In genomic region chr2:189798312-189799029, GRCh38 we compare ENCODE assay signal across 1 cellular context.
TF ChIP-seq lines count a peak whose summit lies in the region.

No MANE protein-coding gene starts in this region.

TF ChIP-seq in liver, 16 proteins besides CTCF, POLR2A, EP300 and RAD21 (continued from another document):
- TF ChIP-seq, protein P1, sequence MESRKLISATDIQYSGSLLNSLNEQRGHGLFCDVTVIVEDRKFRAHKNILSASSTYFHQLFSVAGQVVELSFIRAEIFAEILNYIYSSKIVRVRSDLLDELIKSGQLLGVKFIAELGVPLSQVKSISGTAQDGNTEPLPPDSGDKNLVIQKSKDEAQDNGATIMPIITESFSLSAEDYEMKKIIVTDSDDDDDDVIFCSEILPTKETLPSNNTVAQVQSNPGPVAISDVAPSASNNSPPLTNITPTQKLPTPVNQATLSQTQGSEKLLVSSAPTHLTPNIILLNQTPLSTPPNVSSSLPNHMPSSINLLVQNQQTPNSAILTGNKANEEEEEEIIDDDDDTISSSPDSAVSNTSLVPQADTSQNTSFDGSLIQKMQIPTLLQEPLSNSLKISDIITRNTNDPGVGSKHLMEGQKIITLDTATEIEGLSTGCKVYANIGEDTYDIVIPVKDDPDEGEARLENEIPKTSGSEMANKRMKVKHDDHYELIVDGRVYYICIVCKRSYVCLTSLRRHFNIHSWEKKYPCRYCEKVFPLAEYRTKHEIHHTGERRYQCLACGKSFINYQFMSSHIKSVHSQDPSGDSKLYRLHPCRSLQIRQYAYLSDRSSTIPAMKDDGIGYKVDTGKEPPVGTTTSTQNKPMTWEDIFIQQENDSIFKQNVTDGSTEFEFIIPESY (IDR thresholded peaks at IDR 0.05), result no peak
- TF ChIP-seq, protein P2, sequence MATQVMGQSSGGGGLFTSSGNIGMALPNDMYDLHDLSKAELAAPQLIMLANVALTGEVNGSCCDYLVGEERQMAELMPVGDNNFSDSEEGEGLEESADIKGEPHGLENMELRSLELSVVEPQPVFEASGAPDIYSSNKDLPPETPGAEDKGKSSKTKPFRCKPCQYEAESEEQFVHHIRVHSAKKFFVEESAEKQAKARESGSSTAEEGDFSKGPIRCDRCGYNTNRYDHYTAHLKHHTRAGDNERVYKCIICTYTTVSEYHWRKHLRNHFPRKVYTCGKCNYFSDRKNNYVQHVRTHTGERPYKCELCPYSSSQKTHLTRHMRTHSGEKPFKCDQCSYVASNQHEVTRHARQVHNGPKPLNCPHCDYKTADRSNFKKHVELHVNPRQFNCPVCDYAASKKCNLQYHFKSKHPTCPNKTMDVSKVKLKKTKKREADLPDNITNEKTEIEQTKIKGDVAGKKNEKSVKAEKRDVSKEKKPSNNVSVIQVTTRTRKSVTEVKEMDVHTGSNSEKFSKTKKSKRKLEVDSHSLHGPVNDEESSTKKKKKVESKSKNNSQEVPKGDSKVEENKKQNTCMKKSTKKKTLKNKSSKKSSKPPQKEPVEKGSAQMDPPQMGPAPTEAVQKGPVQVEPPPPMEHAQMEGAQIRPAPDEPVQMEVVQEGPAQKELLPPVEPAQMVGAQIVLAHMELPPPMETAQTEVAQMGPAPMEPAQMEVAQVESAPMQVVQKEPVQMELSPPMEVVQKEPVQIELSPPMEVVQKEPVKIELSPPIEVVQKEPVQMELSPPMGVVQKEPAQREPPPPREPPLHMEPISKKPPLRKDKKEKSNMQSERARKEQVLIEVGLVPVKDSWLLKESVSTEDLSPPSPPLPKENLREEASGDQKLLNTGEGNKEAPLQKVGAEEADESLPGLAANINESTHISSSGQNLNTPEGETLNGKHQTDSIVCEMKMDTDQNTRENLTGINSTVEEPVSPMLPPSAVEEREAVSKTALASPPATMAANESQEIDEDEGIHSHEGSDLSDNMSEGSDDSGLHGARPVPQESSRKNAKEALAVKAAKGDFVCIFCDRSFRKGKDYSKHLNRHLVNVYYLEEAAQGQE (IDR thresholded peaks at IDR 0.05), result no peak
- no peak for TF ChIP-seq FOXA1 (IDR thresholded peaks at IDR 0.05)
- TF ChIP-seq ATF3 (IDR thresholded peaks at IDR 0.05), result no peak
- no peak for TF ChIP-seq GABPA (IDR thresholded peaks at IDR 0.05 in 1 of 2, conservative IDR thresholded peaks at IDR 0.05 in 1 of 2)
- TF ChIP-seq YY1 (IDR thresholded peaks at IDR 0.05), result no peak
- TF ChIP-seq HNF4A (conservative IDR thresholded peaks at IDR 0.05), result no peak
